15 cellular contexts compared by ENCODE assay signal in the genomic region with DNA sequence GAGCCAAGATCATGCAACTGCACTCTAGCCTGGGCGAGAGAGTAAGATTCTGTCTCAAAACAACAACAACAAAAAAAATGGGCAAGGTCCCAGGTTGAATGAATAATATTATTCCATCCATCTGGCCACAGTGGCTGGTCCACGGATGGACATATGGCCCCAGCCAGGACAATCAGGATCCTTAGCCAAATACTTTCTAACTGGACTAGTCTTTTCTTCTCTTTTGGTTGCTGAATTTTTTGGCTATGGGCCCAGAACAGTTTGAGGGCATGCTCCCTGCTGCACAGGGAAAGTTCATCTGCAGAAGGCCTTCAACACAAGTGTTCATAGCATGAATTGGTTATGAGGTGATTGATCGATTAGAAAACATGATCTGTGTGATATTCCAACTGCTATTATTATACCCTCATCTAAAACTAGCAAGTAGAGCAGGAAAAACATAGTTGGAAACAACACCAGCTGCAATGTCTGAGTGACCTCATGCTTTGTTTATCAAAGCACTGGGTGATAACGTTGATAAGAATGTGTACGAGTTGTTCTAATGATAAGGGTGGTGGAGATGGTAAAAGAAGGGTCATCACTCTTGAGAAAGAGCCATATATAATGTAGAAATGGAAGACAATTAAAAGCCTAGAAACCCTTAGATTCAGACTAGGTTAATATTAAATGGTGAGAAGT. TPM values are rescaled to one million over a fixed set of nuclear protein-coding genes. Genes with fewer than 3 reads are reported as not detected.
DNase-seq lines count a peak whose midpoint lies in the region; ATAC-seq and TF ChIP-seq lines count a peak whose summit lies in the region.
"Had no signal": no experiment of that assay in that cellular context is flagged by ENCODE, and none has a peak within 500 bp of the region (broad histone marks: within the 10 kb centered on the region; RNA-seq: fewer than 3 reads in every experiment).

No MANE protein-coding gene starts in this region.

- no peaks in the 10 kb centered on the region for H3K79me2 ChIP-seq in osteoblast (ENCODE audit: insufficient read depth, low read length)

- no peak overlapping the region for H3K4me3 Mint-ChIP-seq in T-helper 17 cell
- H3K4me3 Mint-ChIP-seq: activated naive CD8-positive, alpha-beta T cell; naive thymus-derived CD4-positive, alpha-beta T cell had no signal

- no peak for TF ChIP-seq CTCF in osteoblast (IDR thresholded peaks at IDR 0.05; ENCODE audit: extremely low read depth, low read depth, low read length)

- DNase-seq in ELR (ENCODE audit: low read depth) (peak; percentile 23), T-helper 17 cell (no peak), foreskin melanocyte (peak; percentile 3), osteoblast (ENCODE audit: insufficient read length, low spot score, missing footprints) (peak; percentile 49), NCI-H2227 treated with DMSO at 0.1 percent for 48 hours (lab: John Stamatoyannopoulos, UW) (no peak), NCI-H2029 (lab: John Stamatoyannopoulos, UW) (no peak), RKO (ENCODE audit: low spot score) (no peak)
- DNase-seq: effector CD8-positive, alpha-beta T cell; naive thymus-derived CD4-positive, alpha-beta T cell; NCI-H1694 treated with DMSO at 0.1 percent for 48 hours; T-helper 9 cell had no signal

- no peak overlapping the region for H3K27ac ChIP-seq in osteoblast (ENCODE audit: low read depth, low read length)
- H3K27ac ChIP-seq: BLaER1 treated with 17β-estradiol and CSF1 and Interleukin-3, amounts not matched to agents 10 nM and 100 nM had no signal

- no peaks in the 10 kb centered on the region for H4K20me1 ChIP-seq in osteoblast (ENCODE audit: insufficient read depth, low read length)
- H4K20me1 ChIP-seq: BLaER1 treated with 17β-estradiol and CSF1 and Interleukin-3, amounts not matched to agents 10 nM and 100 nM had no signal

- no peaks in the 10 kb centered on the region for H3K27me3 Mint-ChIP-seq in T-helper 17 cell
- H3K27me3 Mint-ChIP-seq: activated naive CD8-positive, alpha-beta T cell; naive thymus-derived CD4-positive, alpha-beta T cell had no signal

- H2AFZ ChIP-seq in osteoblast (ENCODE audit: low read length) = no peak overlapping the region

- no peak overlapping the region for H3K4me3 ChIP-seq in osteoblast (ENCODE audit: insufficient read depth, low read length)
- H3K4me3 ChIP-seq: BLaER1 treated with 17β-estradiol and CSF1 and Interleukin-3, amounts not matched to agents 10 nM and 100 nM had no signal

- peak overlapping the region; percentile 71 for H3K27ac Mint-ChIP-seq in T-helper 17 cell
- H3K27ac Mint-ChIP-seq: activated naive CD8-positive, alpha-beta T cell; naive thymus-derived CD4-positive, alpha-beta T cell had no signal

- H3K36me3 ChIP-seq in osteoblast (ENCODE audit: insufficient read depth, low read length) = no peaks in the 10 kb centered on the region

- H3K4me2 ChIP-seq in osteoblast (ENCODE audit: insufficient read depth, low read length) = no peak overlapping the region
- H3K4me2 ChIP-seq: BLaER1 treated with 17β-estradiol and CSF1 and Interleukin-3, amounts not matched to agents 10 nM and 100 nM had no signal

- no peaks in the 10 kb centered on the region for H3K27me3 ChIP-seq in osteoblast (ENCODE audit: insufficient read depth, low read length)
- H3K27me3 ChIP-seq: BLaER1 treated with 17β-estradiol and CSF1 and Interleukin-3, amounts not matched to agents 10 nM and 100 nM had no signal

- no peaks in the 10 kb centered on the region for H3K4me1 ChIP-seq in osteoblast (ENCODE audit: insufficient read depth, low read length)
- H3K4me1 ChIP-seq: BLaER1 treated with 17β-estradiol and CSF1 and Interleukin-3, amounts not matched to agents 10 nM and 100 nM had no signal

- no peaks in the 10 kb centered on the region for H3K4me1 Mint-ChIP-seq in T-helper 17 cell

- peaks cover 2% of the 10 kb centered on the region for H3K36me3 Mint-ChIP-seq in T-helper 17 cell (ENCODE audit: low read depth)

- no peak for ATAC-seq in T-helper 17 cell
- ATAC-seq in GM18511 (IDR thresholded peaks at IDR 0.05; ENCODE audit: unreplicated experiment) = no peak
- ATAC-seq: naive thymus-derived CD4-positive, alpha-beta T cell; Panc1 had no signal

- H3K9me3 ChIP-seq in T-helper 17 cell (ENCODE audit: control insufficient read depth, low read length, poor library complexity, severe bottlenecking) (no peaks in the 10 kb centered on the region), osteoblast (ENCODE audit: low read depth, low read length) (no peaks in the 10 kb centered on the region)

RNA-seq across cellular contexts. Expression of a gene that starts 47.8 kb away (rescaled TPM):
- total RNA-seq in T-helper 17 cell (10 to 100 TPM; 57.2 to 58.7 TPM), osteoblast (28.2 and 37.4 TPM in 2 replicates)

RNA-seq across cellular contexts. Expression of a gene that starts 48.6 kb away (rescaled TPM):
- total RNA-seq in T-helper 17 cell = 10 to 100 TPM; 28.4 to 42.3 TPM
- 16.3 and 17.4 TPM in 2 replicates for total RNA-seq in osteoblast

Comparison
In these comparisons a context has a peak if more than half of its experiments do, and no peak if none do; other contexts are left out.
1. DNase-seq: peak in ELR (single experiment), foreskin melanocyte (single experiment) and osteoblast (single experiment); none in T-helper 17 cell (0 of 3), NCI-H2227 treated with DMSO at 0.1 percent for 48 hours (single experiment), NCI-H2029 (single experiment) and RKO (single experiment).